ENCODE assay signal across 9 cellular contexts in the genomic region with DNA sequence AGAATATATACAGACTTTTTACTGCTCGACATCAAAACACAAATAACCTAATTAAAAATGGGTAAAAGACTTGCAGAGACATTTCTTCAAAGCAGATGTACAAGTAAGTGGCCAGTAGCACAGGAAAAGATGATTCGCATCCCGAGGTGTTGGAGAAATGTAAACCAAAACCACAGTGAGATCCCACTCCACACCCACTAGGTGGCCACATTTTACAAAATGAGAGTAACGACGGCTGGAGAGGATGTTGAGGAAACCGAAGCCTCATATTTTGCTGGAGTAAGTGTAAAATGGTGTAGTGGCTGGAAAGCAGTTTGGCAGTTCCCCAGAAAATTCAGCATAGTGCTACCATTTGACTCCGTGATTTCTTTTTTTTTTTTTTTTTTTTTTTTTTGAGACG. TPM values are rescaled to one million over a fixed set of nuclear protein-coding genes. Genes with fewer than 3 reads are reported as not detected.
DNase-seq lines count a peak whose midpoint lies in the region; ATAC-seq lines count a peak whose summit lies in the region.
"Had no signal": no experiment of that assay in that cellular context is flagged by ENCODE, and none has a peak within 500 bp of the region (broad histone marks: within the 10 kb centered on the region; RNA-seq: fewer than 3 reads in every experiment).

No MANE protein-coding gene starts in this region.

- no peaks in the 10 kb centered on the region for H3K9me3 Mint-ChIP-seq in activated naive CD4-positive, alpha-beta T cell treated with anti-CD3 and anti-CD28 coated beads, Interleukin-2, amount 10 ng/mL, durations not matched to agents 7 days and 5 days

- intact Hi-C loops in Right ventricle myocardium superior (cut with DNase I) = loop anchor here (5.0 to 10.0 kb wide), 4 partner anchors 90 to 540 kb away; a partner anchor contains a TSS

- no peak overlapping the region for H3K27ac Mint-ChIP-seq in activated naive CD4-positive, alpha-beta T cell treated with anti-CD3 and anti-CD28 coated beads, Interleukin-2, amount 10 ng/mL, durations not matched to agents 7 days and 5 days

- H3K4me1 Mint-ChIP-seq in activated naive CD4-positive, alpha-beta T cell treated with anti-CD3 and anti-CD28 coated beads, Interleukin-2, amount 10 ng/mL, durations not matched to agents 7 days and 5 days = peaks cover 17% of the 10 kb centered on the region

- peaks cover 67% of the 10 kb centered on the region for H3K27me3 Mint-ChIP-seq in activated naive CD4-positive, alpha-beta T cell treated with anti-CD3 and anti-CD28 coated beads, Interleukin-2, amount 10 ng/mL, durations not matched to agents 7 days and 5 days

- no peaks in the 10 kb centered on the region for H3K36me3 Mint-ChIP-seq in activated naive CD4-positive, alpha-beta T cell treated with anti-CD3 and anti-CD28 coated beads, Interleukin-2, amount 10 ng/mL, durations not matched to agents 7 days and 5 days

- DNase-seq in Caki2 (ENCODE audit: low read depth) (peak; percentile 64), HK-2 (ENCODE audit: unreplicated experiment) (peak; percentile 49), NCI-H748 treated with DMSO at 0.1 percent for 48 hours (lab: John Stamatoyannopoulos, UW) (peak; percentile 40), Right ventricle myocardium superior (no peak), putamen (ENCODE audit: low spot score) (peak; percentile 45)
- DNase-seq in activated naive CD4-positive, alpha-beta T cell treated with anti-CD3 and anti-CD28 coated beads, Interleukin-2, amount 10 ng/mL, durations not matched to agents 7 days and 5 days = peak; percentile 66

- CTCF ChIA-PET in activated naive CD4-positive, alpha-beta T cell treated with anti-CD3 and anti-CD28 coated beads, Interleukin-2, amount 10 ng/mL, durations not matched to agents 7 days and 5 days (lab: Charles Lee) = interaction anchor here (0.6 to 5.3 kb wide), 9 partner anchors 9 to 304 kb away, joined by 3 to 39 read pairs (median 5); no protein-coding TSS in a partner anchor

- in situ Hi-C loops in Caki2 (cut with HindIII; ENCODE audit: low pct_unique_long_range_greater_than_20kb, low sequenced_read_pairs) = no loop called here

- ATAC-seq in Right ventricle myocardium superior (ENCODE audit: poor library complexity) (peak; percentile 89), GM18909 (IDR thresholded peaks at IDR 0.05; ENCODE audit: poor library complexity, unreplicated experiment) (no peak), GM19452 (IDR thresholded peaks at IDR 0.05; ENCODE audit: unreplicated experiment) (no peak)

- H3K4me3 Mint-ChIP-seq in activated naive CD4-positive, alpha-beta T cell treated with anti-CD3 and anti-CD28 coated beads, Interleukin-2, amount 10 ng/mL, durations not matched to agents 7 days and 5 days = no peak overlapping the region

RNA-seq across cellular contexts. Expression of a gene that starts 21.3 kb away (rescaled TPM):
- total RNA-seq in Caki2 (2014; rRNA removed; shearing (Covaris generic); ENCODE audit: low replicate concordance) = not detected in 2 replicates
- total RNA-seq in Right ventricle myocardium superior = 6.4 TPM
- total RNA-seq: SJSA1 had no signal

RNA-seq across cellular contexts. Expression of a gene that starts 24.1 kb away (rescaled TPM):
- total RNA-seq in Caki2 (2014; rRNA removed; shearing (Covaris generic); ENCODE audit: low replicate concordance) = not detected in 2 replicates
- not detected for total RNA-seq in Right ventricle myocardium superior
- total RNA-seq: SJSA1 had no signal
